1 cellular context compared by ENCODE assay signal in the genomic region with DNA sequence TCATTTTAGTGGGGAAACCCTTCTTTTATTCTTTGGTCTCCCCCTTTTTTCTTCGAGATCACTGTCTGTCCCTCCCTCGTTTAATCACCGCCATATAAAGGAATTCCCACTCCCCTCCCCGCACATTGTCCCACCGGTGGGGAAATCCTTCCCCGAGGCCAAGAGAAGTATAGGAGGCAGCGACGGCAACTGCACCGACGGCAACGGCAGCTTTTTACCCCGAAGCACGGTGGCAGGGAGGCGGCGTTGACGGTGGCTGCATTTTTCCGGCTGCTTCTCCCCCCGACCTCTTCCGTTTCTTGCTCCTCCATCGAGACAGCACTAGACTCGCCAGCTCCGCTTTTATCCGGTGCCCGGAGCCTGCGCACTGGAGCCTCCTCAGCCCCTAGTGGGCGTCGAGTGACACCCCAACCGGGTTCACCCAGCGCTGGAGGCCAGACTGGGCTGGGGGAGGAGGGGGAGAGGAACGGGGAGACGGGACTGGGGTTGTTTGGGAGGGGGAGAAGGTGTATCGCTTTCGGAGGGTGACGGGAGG.
TF ChIP-seq lines count a peak whose summit lies in the region.

No MANE protein-coding gene starts in this region.

TF ChIP-seq in HepG2, 621 proteins besides CTCF, POLR2A, EP300 and RAD21 (continued from another document and continues in another):
- 0 out of 2 replicates have a peak, but pooled peaks have one; percentile 53 for TF ChIP-seq ZNF34 (CRISPR knock-in tag; IDR thresholded peaks at IDR 0.05; ENCODE audit: borderline replicate concordance)
- TF ChIP-seq EEA1 (CRISPR knock-in tag; IDR thresholded peaks at IDR 0.05; ENCODE audit: borderline replicate concordance): no peak
- no peak for TF ChIP-seq THAP9 (CRISPR knock-in tag; IDR thresholded peaks at IDR 0.05; ENCODE audit: borderline replicate concordance)
- 0 out of 2 replicates have a peak, but pooled peaks have one; percentile 47 for TF ChIP-seq ZNF367 (CRISPR knock-in tag; IDR thresholded peaks at IDR 0.05; ENCODE audit: borderline replicate concordance)
- 0 out of 2 replicates have a peak, but pooled peaks have one; percentile 40 for TF ChIP-seq ZNF362 (CRISPR knock-in tag; IDR thresholded peaks at IDR 0.05; ENCODE audit: borderline replicate concordance)
- peak; percentile 95 for TF ChIP-seq ZSCAN30 (CRISPR knock-in tag; IDR thresholded peaks at IDR 0.05)
- TF ChIP-seq ZNF136 (CRISPR knock-in tag; IDR thresholded peaks at IDR 0.05; ENCODE audit: low read depth): peak; percentile 8; the same call in 1 of the 2 replicates
- 0 out of 2 replicates have a peak, but pooled peaks have one; percentile 39 for TF ChIP-seq SAP130 (CRISPR knock-in tag; IDR thresholded peaks at IDR 0.05; ENCODE audit: low read depth)
- TF ChIP-seq DRAP1 (CRISPR knock-in tag; IDR thresholded peaks at IDR 0.05): peak; percentile 81; the same call in 1 of the 2 replicates
- TF ChIP-seq ZNF747 (CRISPR knock-in tag; IDR thresholded peaks at IDR 0.05; ENCODE audit: borderline replicate concordance): no peak
- TF ChIP-seq ZNF670 (CRISPR knock-in tag; IDR thresholded peaks at IDR 0.05; ENCODE audit: borderline replicate concordance): 0 out of 2 replicates have a peak, but pooled peaks have one; percentile 24
- peak; percentile 46; the same call in 1 of the 2 replicates for TF ChIP-seq CC2D1A (CRISPR knock-in tag; IDR thresholded peaks at IDR 0.05)
- TF ChIP-seq MXD3 (CRISPR knock-in tag; IDR thresholded peaks at IDR 0.05): 0 out of 2 replicates have a peak, but pooled peaks have one; percentile 5
- peak; percentile 29 for TF ChIP-seq ZNF230 (CRISPR knock-in tag; IDR thresholded peaks at IDR 0.05)
- TF ChIP-seq ZBTB3 (CRISPR knock-in tag; IDR thresholded peaks at IDR 0.05; ENCODE audit: borderline replicate concordance, low read depth): peak; percentile 54; the same call in 1 of the 2 replicates
- TF ChIP-seq ZNF441 (CRISPR knock-in tag; IDR thresholded peaks at IDR 0.05; ENCODE audit: borderline replicate concordance): peak; percentile 3; the same call in 1 of the 2 replicates
- TF ChIP-seq, protein P1, sequence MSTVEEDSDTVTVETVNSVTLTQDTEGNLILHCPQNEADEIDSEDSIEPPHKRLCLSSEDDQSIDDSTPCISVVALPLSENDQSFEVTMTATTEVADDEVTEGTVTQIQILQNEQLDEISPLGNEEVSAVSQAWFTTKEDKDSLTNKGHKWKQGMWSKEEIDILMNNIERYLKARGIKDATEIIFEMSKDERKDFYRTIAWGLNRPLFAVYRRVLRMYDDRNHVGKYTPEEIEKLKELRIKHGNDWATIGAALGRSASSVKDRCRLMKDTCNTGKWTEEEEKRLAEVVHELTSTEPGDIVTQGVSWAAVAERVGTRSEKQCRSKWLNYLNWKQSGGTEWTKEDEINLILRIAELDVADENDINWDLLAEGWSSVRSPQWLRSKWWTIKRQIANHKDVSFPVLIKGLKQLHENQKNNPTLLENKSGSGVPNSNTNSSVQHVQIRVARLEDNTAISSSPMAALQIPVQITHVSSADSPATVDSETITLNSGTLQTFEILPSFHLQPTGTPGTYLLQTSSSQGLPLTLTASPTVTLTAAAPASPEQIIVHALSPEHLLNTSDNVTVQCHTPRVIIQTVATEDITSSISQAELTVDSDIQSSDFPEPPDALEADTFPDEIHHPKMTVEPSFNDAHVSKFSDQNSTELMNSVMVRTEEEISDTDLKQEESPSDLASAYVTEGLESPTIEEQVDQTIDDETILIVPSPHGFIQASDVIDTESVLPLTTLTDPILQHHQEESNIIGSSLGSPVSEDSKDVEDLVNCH (CRISPR knock-in tag; IDR thresholded peaks at IDR 0.05): peak; percentile 71; the same call in 1 of the 2 replicates
- TF ChIP-seq ZSCAN20 (CRISPR knock-in tag; IDR thresholded peaks at IDR 0.05; ENCODE audit: borderline replicate concordance): 0 out of 2 replicates have a peak, but pooled peaks have one; percentile 24
- no peak for TF ChIP-seq ARID5B (CRISPR knock-in tag; IDR thresholded peaks at IDR 0.05)
- 0 out of 2 replicates have a peak, but pooled peaks have one; percentile 15 for TF ChIP-seq BRCA1 (CRISPR knock-in tag; IDR thresholded peaks at IDR 0.05)
- TF ChIP-seq HNF4A (CRISPR knock-in tag; IDR thresholded peaks at IDR 0.05): no peak
- peak; percentile 9; the same call in 1 of the 2 replicates for TF ChIP-seq ZNF275 (CRISPR knock-in tag; IDR thresholded peaks at IDR 0.05; ENCODE audit: borderline replicate concordance)
- 0 out of 2 replicates have a peak, but pooled peaks have one; percentile 15 for TF ChIP-seq ZNF121 (CRISPR knock-in tag; IDR thresholded peaks at IDR 0.05)
- peak; percentile 74; the same call in 1 of the 2 replicates for TF ChIP-seq HOXD1 (CRISPR knock-in tag; IDR thresholded peaks at IDR 0.05)
- TF ChIP-seq AGO2 (optimal IDR thresholded peaks at IDR 0.05; ENCODE audit: low read depth, low read length): peak; percentile 68
- peak; percentile 50; the same call in 1 of the 2 replicates for TF ChIP-seq NR2C2 (CRISPR knock-in tag; IDR thresholded peaks at IDR 0.05; ENCODE audit: borderline replicate concordance)
- 0 out of 2 replicates have a peak, but pooled peaks have one; percentile 24 for TF ChIP-seq TSC22D2 (CRISPR knock-in tag; IDR thresholded peaks at IDR 0.05; ENCODE audit: borderline replicate concordance)
- TF ChIP-seq JUNB (CRISPR knock-in tag; IDR thresholded peaks at IDR 0.05; ENCODE audit: borderline replicate concordance): peak; percentile 53; the same call in 1 of the 2 replicates
- TF ChIP-seq GRHL1 (CRISPR knock-in tag; conservative IDR thresholded peaks at IDR 0.05): no peak
- TF ChIP-seq ZSCAN21 (CRISPR knock-in tag; IDR thresholded peaks at IDR 0.05; ENCODE audit: borderline replicate concordance): peak; percentile 0; the same call in 1 of the 2 replicates
- TF ChIP-seq ZNF180 (CRISPR knock-in tag; IDR thresholded peaks at IDR 0.05; ENCODE audit: borderline replicate concordance, low read depth): no peak
- TF ChIP-seq, protein P2, sequence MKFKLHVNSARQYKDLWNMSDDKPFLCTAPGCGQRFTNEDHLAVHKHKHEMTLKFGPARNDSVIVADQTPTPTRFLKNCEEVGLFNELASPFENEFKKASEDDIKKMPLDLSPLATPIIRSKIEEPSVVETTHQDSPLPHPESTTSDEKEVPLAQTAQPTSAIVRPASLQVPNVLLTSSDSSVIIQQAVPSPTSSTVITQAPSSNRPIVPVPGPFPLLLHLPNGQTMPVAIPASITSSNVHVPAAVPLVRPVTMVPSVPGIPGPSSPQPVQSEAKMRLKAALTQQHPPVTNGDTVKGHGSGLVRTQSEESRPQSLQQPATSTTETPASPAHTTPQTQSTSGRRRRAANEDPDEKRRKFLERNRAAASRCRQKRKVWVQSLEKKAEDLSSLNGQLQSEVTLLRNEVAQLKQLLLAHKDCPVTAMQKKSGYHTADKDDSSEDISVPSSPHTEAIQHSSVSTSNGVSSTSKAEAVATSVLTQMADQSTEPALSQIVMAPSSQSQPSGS (CRISPR knock-in tag; IDR thresholded peaks at IDR 0.05): no peak
